Comparison of ENCODE assay signal across 9 cellular contexts in the genomic region with DNA sequence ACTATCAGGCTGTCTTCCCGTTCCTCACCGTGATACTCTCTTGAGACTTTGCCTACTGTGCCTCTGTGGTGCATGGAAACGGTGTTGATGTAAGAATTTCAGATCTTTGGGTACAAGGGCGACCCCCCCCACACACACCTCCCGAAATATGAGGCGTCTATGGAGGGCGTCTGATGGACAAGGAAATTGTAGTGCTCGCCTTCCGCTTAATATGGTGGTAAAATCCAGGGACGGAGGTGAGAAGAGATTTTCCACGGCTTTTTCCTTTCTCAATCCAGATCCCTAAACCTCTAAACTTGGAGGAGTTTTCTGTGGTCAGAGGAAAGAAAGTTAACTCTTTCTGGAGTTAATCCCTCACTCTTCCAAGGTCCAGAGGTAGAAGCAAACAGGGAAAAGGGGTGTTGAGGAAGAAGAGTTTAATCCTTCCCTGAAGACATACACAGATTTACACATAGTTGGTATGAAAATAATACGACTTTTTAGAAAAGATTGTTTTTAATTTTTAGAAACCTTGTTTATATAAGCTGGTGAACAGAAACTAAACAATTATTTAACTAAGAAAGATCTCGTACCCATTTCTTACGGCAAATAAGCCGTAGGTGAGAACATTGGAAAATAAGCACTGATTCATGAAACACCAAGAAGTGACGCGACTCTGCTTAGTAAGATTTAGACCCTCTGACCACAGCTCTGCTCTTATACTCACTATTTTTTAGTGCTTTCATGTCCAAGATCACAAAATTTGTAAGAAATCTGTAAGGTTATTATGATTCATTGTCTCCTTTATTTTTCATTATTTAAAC.
DNase-seq lines count a peak whose midpoint lies in the region; ATAC-seq, FAIRE-seq and TF ChIP-seq lines count a peak whose summit lies in the region.
"Had no signal": no experiment of that assay in that cellular context is flagged by ENCODE, and none has a peak within 500 bp of the region (broad histone marks: within the 10 kb centered on the region; RNA-seq: fewer than 3 reads in every experiment).

No MANE protein-coding gene starts in this region.

- peaks cover 12% of the 10 kb centered on the region for H3K4me1 Mint-ChIP-seq in activated T-cell treated with anti-CD3 and anti-CD28 coated beads, Interleukin-2, amount 50 U/mL, for 24 hours (ENCODE audit: low read depth)
- H3K4me1 Mint-ChIP-seq in central memory CD8-positive, alpha-beta T cell: peaks cover 6% of the 10 kb centered on the region

- no peaks in the 10 kb centered on the region for H3K27me3 Mint-ChIP-seq in activated T-cell treated with anti-CD3 and anti-CD28 coated beads, Interleukin-2, amount 50 U/mL, for 24 hours
- H3K27me3 Mint-ChIP-seq in central memory CD8-positive, alpha-beta T cell: no peaks in the 10 kb centered on the region

- H3K4me3 ChIP-seq in Loucy (ENCODE audit: low read length, poor library complexity, severe bottlenecking) (peak overlapping the region; percentile 77), mucosa of rectum (ENCODE audit: low read length in 2 of 2) (peak overlapping the region; percentile 71 to 93)

- 0 out of 2 replicates have a peak, but pooled peaks cover 2% of the 10 kb centered on the region for H3F3A ChIP-seq in Loucy (ENCODE audit: low read depth)

- no peaks in the 10 kb centered on the region for H3K79me2 ChIP-seq in Loucy (ENCODE audit: insufficient read depth, low read length)

- peak overlapping the region; percentile 74 to 77 for H3K27ac ChIP-seq in mucosa of rectum (ENCODE audit: low read depth in 2 of 2, low read length in 2 of 2)

- H3K9ac ChIP-seq in Loucy (ENCODE audit: low read depth, low read length, poor library complexity, severe bottlenecking) (peak overlapping the region; percentile 58), mucosa of rectum (ENCODE audit: low read depth in 1 of 2, low read length in 2 of 2) (peak overlapping the region; percentile 70 to 78)

- no peak for FAIRE-seq in urothelium cell line (lab: Jason Lieb, UNC)
- FAIRE-seq: colon had no signal

- H2AFZ ChIP-seq in Loucy (ENCODE audit: low read length): peak overlapping the region; percentile 13; the same call in 1 of the 2 replicates

- no peaks in the 10 kb centered on the region for H3K9me3 Mint-ChIP-seq in activated T-cell treated with anti-CD3 and anti-CD28 coated beads, Interleukin-2, amount 50 U/mL, for 24 hours
- no peaks in the 10 kb centered on the region for H3K9me3 Mint-ChIP-seq in central memory CD8-positive, alpha-beta T cell

- H3K36me3 Mint-ChIP-seq in activated T-cell treated with anti-CD3 and anti-CD28 coated beads, Interleukin-2, amount 50 U/mL, for 24 hours (ENCODE audit: low read depth): no peaks in the 10 kb centered on the region
- H3K36me3 Mint-ChIP-seq in central memory CD8-positive, alpha-beta T cell (ENCODE audit: insufficient read depth): no peaks in the 10 kb centered on the region

- ATAC-seq in central memory CD8-positive, alpha-beta T cell (replicated peaks; ENCODE audit: extremely low read depth, poor library complexity, severe bottlenecking): peak; percentile 5

- H3K36me3 ChIP-seq in Loucy (ENCODE audit: insufficient read depth, low read length): no peaks in the 10 kb centered on the region
- no peaks in the 10 kb centered on the region for H3K36me3 ChIP-seq in mucosa of rectum (ENCODE audit: control insufficient read depth in 2 of 2, insufficient read depth in 2 of 2, low read length in 2 of 2)

- H3K27me3 ChIP-seq in Loucy (ENCODE audit: insufficient read depth, low read length, poor library complexity, severe bottlenecking) (no peaks in the 10 kb centered on the region), mucosa of rectum (ENCODE audit: control insufficient read depth in 2 of 2, insufficient read depth in 2 of 2, low read length in 2 of 2) (no peaks in the 10 kb centered on the region)

- H3K9me2 ChIP-seq in Loucy (replicated peaks; ENCODE audit: low read depth, low read length): no peaks in the 10 kb centered on the region

- H3K4me2 ChIP-seq in Loucy (ENCODE audit: low read depth, low read length, poor library complexity, severe bottlenecking): peak overlapping the region; percentile 79

- H3K4me1 ChIP-seq in Loucy (ENCODE audit: insufficient read depth, low read length, poor library complexity, severe bottlenecking): peaks cover 45% of the 10 kb centered on the region
- peaks cover 0 to 15% of the 10 kb centered on the region in 2 donors for H3K4me1 ChIP-seq in mucosa of rectum (ENCODE audit: control insufficient read depth in 2 of 2, insufficient read depth in 2 of 2, low read length in 2 of 2)

- H3K4me3 Mint-ChIP-seq in activated T-cell treated with anti-CD3 and anti-CD28 coated beads, Interleukin-2, amount 50 U/mL, for 24 hours: no peak overlapping the region
- no peak overlapping the region for H3K4me3 Mint-ChIP-seq in central memory CD8-positive, alpha-beta T cell

- H3K27ac Mint-ChIP-seq in activated T-cell treated with anti-CD3 and anti-CD28 coated beads, Interleukin-2, amount 50 U/mL, for 24 hours: peak overlapping the region; percentile 55
- H3K27ac Mint-ChIP-seq in central memory CD8-positive, alpha-beta T cell (ENCODE audit: low read depth): no peak overlapping the region

- no peaks in the 10 kb centered on the region for H4K20me1 ChIP-seq in Loucy (ENCODE audit: insufficient read depth, low read length, poor library complexity, severe bottlenecking)

- no peak for TF ChIP-seq CTCF in Loucy (conservative IDR thresholded peaks at IDR 0.05; ENCODE audit: low read length)

- no peak for DNase-seq in activated T-cell treated with anti-CD3 and anti-CD28 coated beads, Interleukin-2, amount 50 U/mL, for 24 hours
- DNase-seq in activated T-cell treated with anti-CD3 and anti-CD28 coated beads for 4 hours: no peak
- DNase-seq in central memory CD8-positive, alpha-beta T cell (ENCODE audit: low spot score in 2 of 2): no peak
- DNase-seq in NAMALWA (ENCODE audit: low spot score): no peak
- DNase-seq in NCI-H1694 treated with DMSO at 0.1 percent for 48 hours (lab: John Stamatoyannopoulos, UW): no peak
- DNase-seq in urothelium cell line (ENCODE audit: low spot score): no peak

- no peaks in the 10 kb centered on the region for H3K9me3 ChIP-seq in Loucy (ENCODE audit: insufficient read depth, low read depth, low read length)
- H3K9me3 ChIP-seq in mucosa of rectum (ENCODE audit: control insufficient read depth in 2 of 2, low read length in 2 of 2): no peaks in the 10 kb centered on the region
